ENCODE assay signal across 1 cellular context in the genomic region with DNA sequence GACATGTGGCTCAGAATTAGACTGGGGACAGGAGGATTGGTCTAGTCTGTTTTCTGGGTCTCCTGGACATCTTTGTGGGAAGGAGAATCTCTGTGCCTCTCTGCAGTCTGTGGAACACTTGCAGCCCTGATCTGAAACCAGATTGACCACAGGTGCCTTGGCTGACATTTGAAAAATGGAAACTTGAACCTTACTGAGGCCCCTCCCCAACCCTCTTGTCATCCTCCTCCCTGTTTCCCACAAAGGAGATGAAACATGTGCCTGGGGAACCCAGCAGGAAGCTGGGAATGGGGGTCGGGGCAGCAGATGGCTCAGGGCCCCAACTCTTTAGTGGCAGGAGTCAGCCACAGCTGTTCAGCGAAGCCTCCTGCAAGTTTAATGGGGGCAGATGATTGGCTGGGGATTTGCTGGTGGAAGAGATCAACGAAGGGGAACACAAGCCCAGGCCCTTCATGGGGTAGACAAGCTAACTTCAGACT.
TF ChIP-seq lines count a peak whose summit lies in the region.

No MANE protein-coding gene starts in this region.

TF ChIP-seq in IMR-90, 13 proteins besides CTCF, POLR2A, EP300 and RAD21 (continued from another document):
- TF ChIP-seq, protein P1, sequence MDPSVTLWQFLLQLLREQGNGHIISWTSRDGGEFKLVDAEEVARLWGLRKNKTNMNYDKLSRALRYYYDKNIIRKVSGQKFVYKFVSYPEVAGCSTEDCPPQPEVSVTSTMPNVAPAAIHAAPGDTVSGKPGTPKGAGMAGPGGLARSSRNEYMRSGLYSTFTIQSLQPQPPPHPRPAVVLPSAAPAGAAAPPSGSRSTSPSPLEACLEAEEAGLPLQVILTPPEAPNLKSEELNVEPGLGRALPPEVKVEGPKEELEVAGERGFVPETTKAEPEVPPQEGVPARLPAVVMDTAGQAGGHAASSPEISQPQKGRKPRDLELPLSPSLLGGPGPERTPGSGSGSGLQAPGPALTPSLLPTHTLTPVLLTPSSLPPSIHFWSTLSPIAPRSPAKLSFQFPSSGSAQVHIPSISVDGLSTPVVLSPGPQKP (IDR thresholded peaks at IDR 0.05; ENCODE audit: borderline replicate concordance, low read depth, low read length) = no peak
- TF ChIP-seq, protein P2, sequence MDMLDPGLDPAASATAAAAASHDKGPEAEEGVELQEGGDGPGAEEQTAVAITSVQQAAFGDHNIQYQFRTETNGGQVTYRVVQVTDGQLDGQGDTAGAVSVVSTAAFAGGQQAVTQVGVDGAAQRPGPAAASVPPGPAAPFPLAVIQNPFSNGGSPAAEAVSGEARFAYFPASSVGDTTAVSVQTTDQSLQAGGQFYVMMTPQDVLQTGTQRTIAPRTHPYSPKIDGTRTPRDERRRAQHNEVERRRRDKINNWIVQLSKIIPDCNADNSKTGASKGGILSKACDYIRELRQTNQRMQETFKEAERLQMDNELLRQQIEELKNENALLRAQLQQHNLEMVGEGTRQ (IDR thresholded peaks at IDR 0.05; ENCODE audit: low read depth, low read length) = no peak
- no peak for TF ChIP-seq BHLHE40 (IDR thresholded peaks at IDR 0.05; ENCODE audit: low read depth, low read length)
- TF ChIP-seq MAZ (IDR thresholded peaks at IDR 0.05; ENCODE audit: borderline replicate concordance, low read depth, low read length) = no peak
